1 cellular context compared by ENCODE assay signal in the genomic region with DNA sequence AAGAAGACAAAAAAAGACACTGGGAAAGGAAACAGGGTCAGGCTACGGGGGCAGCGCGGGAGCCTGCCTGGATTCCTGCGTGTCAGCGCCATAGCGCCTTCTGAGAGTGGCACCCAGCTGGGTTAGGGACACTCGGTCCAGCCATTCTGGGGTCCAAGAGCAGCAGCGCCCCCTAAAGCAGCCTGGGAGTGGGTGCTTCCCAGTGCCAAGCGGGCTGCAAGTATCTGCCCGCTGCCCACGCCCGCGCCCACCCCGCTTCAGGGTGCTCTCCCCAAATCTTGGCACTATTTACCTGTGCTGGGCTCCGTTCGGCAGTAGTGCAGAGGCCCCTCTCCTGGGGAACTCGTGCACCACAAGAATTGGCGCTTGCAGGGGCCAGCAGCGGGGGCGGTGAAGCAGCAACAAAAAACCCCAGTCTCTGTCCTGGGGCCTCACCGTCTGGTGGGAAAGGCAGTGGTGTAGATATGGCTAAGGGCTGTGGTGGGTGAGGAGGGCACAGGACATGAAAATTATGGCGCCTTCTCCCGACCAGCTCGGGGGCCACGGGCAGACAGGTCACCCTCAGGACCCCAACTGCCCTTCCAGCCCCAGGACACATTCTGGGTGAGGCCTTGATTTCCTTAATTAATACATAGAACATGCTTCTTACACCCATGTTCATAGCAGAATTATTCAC.
TF ChIP-seq lines count a peak whose summit lies in the region.

No MANE protein-coding gene starts in this region.

TF ChIP-seq in K562, 482 proteins besides CTCF, POLR2A, EP300 and RAD21:
- TF ChIP-seq, protein P1, sequence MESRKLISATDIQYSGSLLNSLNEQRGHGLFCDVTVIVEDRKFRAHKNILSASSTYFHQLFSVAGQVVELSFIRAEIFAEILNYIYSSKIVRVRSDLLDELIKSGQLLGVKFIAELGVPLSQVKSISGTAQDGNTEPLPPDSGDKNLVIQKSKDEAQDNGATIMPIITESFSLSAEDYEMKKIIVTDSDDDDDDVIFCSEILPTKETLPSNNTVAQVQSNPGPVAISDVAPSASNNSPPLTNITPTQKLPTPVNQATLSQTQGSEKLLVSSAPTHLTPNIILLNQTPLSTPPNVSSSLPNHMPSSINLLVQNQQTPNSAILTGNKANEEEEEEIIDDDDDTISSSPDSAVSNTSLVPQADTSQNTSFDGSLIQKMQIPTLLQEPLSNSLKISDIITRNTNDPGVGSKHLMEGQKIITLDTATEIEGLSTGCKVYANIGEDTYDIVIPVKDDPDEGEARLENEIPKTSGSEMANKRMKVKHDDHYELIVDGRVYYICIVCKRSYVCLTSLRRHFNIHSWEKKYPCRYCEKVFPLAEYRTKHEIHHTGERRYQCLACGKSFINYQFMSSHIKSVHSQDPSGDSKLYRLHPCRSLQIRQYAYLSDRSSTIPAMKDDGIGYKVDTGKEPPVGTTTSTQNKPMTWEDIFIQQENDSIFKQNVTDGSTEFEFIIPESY (CRISPR knock-in tag; IDR thresholded peaks at IDR 0.05): peak; percentile 34; the same call in 1 of the 2 replicates
- TF ChIP-seq, protein P2, sequence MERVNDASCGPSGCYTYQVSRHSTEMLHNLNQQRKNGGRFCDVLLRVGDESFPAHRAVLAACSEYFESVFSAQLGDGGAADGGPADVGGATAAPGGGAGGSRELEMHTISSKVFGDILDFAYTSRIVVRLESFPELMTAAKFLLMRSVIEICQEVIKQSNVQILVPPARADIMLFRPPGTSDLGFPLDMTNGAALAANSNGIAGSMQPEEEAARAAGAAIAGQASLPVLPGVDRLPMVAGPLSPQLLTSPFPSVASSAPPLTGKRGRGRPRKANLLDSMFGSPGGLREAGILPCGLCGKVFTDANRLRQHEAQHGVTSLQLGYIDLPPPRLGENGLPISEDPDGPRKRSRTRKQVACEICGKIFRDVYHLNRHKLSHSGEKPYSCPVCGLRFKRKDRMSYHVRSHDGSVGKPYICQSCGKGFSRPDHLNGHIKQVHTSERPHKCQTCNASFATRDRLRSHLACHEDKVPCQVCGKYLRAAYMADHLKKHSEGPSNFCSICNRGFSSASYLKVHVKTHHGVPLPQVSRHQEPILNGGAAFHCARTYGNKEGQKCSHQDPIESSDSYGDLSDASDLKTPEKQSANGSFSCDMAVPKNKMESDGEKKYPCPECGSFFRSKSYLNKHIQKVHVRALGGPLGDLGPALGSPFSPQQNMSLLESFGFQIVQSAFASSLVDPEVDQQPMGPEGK (CRISPR knock-in tag; IDR thresholded peaks at IDR 0.05; ENCODE audit: borderline replicate concordance): no peak
